In genomic region chr1:241519308-241520079, GRCh38 we compare ENCODE assay signal across 8 cellular contexts. TPM values are rescaled to one million over a fixed set of nuclear protein-coding genes. Genes with fewer than 3 reads are reported as not detected.
A peak's percentile ranks its signal among the peaks of the same experiment; 100 is the strongest.
DNase-seq lines count a peak whose midpoint lies in the region; TF ChIP-seq lines count a peak whose summit lies in the region.

FH (minus strand) TSS chr1:241519755; CDS start chr1:241519722, 33 bp downstream.

- H3K4me1 Mint-ChIP-seq in HFFc6 (ENCODE audit: low read depth) = peaks cover 28% of the 10 kb centered on the region
- peaks cover 29% of the 10 kb centered on the region for H3K4me1 Mint-ChIP-seq in activated naive CD4-positive, alpha-beta T cell treated with anti-CD3 and anti-CD28 coated beads, Interleukin-2, amount 10 ng/mL, durations not matched to agents 7 days and 5 days

- no peaks in the 10 kb centered on the region for H3K9me3 Mint-ChIP-seq in HFFc6
- H3K9me3 Mint-ChIP-seq in activated naive CD4-positive, alpha-beta T cell treated with anti-CD3 and anti-CD28 coated beads, Interleukin-2, amount 10 ng/mL, durations not matched to agents 7 days and 5 days = no peaks in the 10 kb centered on the region

- H3K27ac ChIP-seq in SK-N-MC = peak within 1 kb of the TSS; percentile 69

- DNase-seq in GM04503 (ENCODE audit: low read depth) (peak; percentile 92), HFFc6 (peak; percentile 99), NB4 (ENCODE audit: low read depth) (peak; percentile 97), SK-N-MC (ENCODE audit: low read depth, low spot score) (peak; percentile 93), germinal center (ENCODE audit: low spot score) (peak; percentile 90), non-pigmented ciliary epithelial cell (ENCODE audit: low read depth) (peak; percentile 96), superior temporal gyrus (ENCODE audit: extremely low spot score) (peak; percentile 99)
- DNase-seq in activated naive CD4-positive, alpha-beta T cell treated with anti-CD3 and anti-CD28 coated beads, Interleukin-2, amount 10 ng/mL, durations not matched to agents 7 days and 5 days = peak; percentile 96

- TF ChIP-seq CTCF in HFFc6 (IDR thresholded peaks at IDR 0.05) (no peak; the same call in 1 of the 2 replicates), NB4 (IDR thresholded peaks at IDR 0.05; ENCODE audit: low read depth, low read length) (no peak)

- CTCF ChIA-PET in activated naive CD4-positive, alpha-beta T cell treated with anti-CD3 and anti-CD28 coated beads, Interleukin-2, amount 10 ng/mL, durations not matched to agents 7 days and 5 days (lab: Charles Lee) = interaction anchor here (1.0 to 1.2 kb wide), 2 partner anchors 9 to 93 kb away, joined by 3 read pairs; no protein-coding TSS in a partner anchor

- H3K9ac ChIP-seq in SK-N-MC (ENCODE audit: insufficient read length) = peak within 1 kb of the TSS; percentile 79

- H3K4me3 ChIP-seq in NB4 (ENCODE audit: low read depth, low read length) = peak within 1 kb of the TSS; percentile 87
- peak within 1 kb of the TSS; percentile 80 for H3K4me3 ChIP-seq in SK-N-MC

- peaks cover 7% of the 10 kb centered on the region for H3K27me3 Mint-ChIP-seq in HFFc6 (ENCODE audit: insufficient read depth)
- peaks cover 23% of the 10 kb centered on the region for H3K27me3 Mint-ChIP-seq in activated naive CD4-positive, alpha-beta T cell treated with anti-CD3 and anti-CD28 coated beads, Interleukin-2, amount 10 ng/mL, durations not matched to agents 7 days and 5 days

- peak; percentile 83 for TF ChIP-seq POLR2A in NB4 (IDR thresholded peaks at IDR 0.05; ENCODE audit: extremely low read depth, insufficient read length)

- H3K4me3 Mint-ChIP-seq in HFFc6 = peak within 1 kb of the TSS; percentile 91
- H3K4me3 Mint-ChIP-seq in activated naive CD4-positive, alpha-beta T cell treated with anti-CD3 and anti-CD28 coated beads, Interleukin-2, amount 10 ng/mL, durations not matched to agents 7 days and 5 days = peak within 1 kb of the TSS; percentile 91

- peak within 1 kb of the TSS; percentile 73 for H3K27ac Mint-ChIP-seq in HFFc6
- peak within 1 kb of the TSS; percentile 90 for H3K27ac Mint-ChIP-seq in activated naive CD4-positive, alpha-beta T cell treated with anti-CD3 and anti-CD28 coated beads, Interleukin-2, amount 10 ng/mL, durations not matched to agents 7 days and 5 days

- H3K9me3 ChIP-seq in SK-N-MC (ENCODE audit: low read depth, low read length) = no peaks in the 10 kb centered on the region

- peaks cover 20% of the 10 kb centered on the region for H3K36me3 Mint-ChIP-seq in HFFc6 (ENCODE audit: low read depth)
- peaks cover 13% of the 10 kb centered on the region for H3K36me3 Mint-ChIP-seq in activated naive CD4-positive, alpha-beta T cell treated with anti-CD3 and anti-CD28 coated beads, Interleukin-2, amount 10 ng/mL, durations not matched to agents 7 days and 5 days

- H3K36me3 ChIP-seq in SK-N-MC (ENCODE audit: insufficient read depth, low read length) = peaks cover 24% of the 10 kb centered on the region

RNA-seq across cellular contexts. Expression of gene FH, which starts in this region (rescaled TPM):
- 100 to 1,000 TPM; 107 to 137 (median 123) TPM for total RNA-seq in HFFc6 (2021; fragmentation: NEBNext Ultra II Directional; extraction: Animal tissue kit (Norgen Biotek cat#: 25700))

Comparison
In these comparisons a context has a peak if more than half of its experiments do, and no peak if none do; other contexts are left out.
1. Peak in every context shown above with its lines: DNase-seq, H3K4me3 ChIP-seq and H3K27ac ChIP-seq.